Comparison of ENCODE assay signal across 8 cellular contexts in genomic region chr5:175718401-175719108, GRCh38.
DNase-seq lines count a peak whose midpoint lies in the region; ATAC-seq and TF ChIP-seq lines count a peak whose summit lies in the region.

No MANE protein-coding gene starts in this region.

- TF ChIP-seq CTCF in LNCaP clone FGC (IDR thresholded peaks at IDR 0.05; ENCODE audit: control insufficient read depth, extremely low read depth, insufficient read depth) (peak; percentile 78), cardiac fibroblast (IDR thresholded peaks at IDR 0.05; ENCODE audit: low read depth, low read length) (peak; percentile 38), testis (IDR thresholded peaks at IDR 0.05) (peak; percentile 62 to 80 (median 65))

- H3K36me3 ChIP-seq in testis (ENCODE audit: low read depth, missing control alignments), result no peaks in the 10 kb centered on the region

- no peak overlapping the region for H3K27ac ChIP-seq in testis

- H3K4me3 ChIP-seq in LNCaP clone FGC (ENCODE audit: low read depth, low read length) (no peak overlapping the region), cardiac fibroblast (replicated peaks in 1 of 2; ENCODE audit: low read depth in 2 of 2, low read length in 2 of 2) (no peak overlapping the region), testis (no peak overlapping the region)

- WGBS in testis, 2 donors, result 37 to 40% methylated on average over 8 of the region's 8 CpGs

- H3K27me3 ChIP-seq in testis, result no peaks in the 10 kb centered on the region

- H3K4me1 ChIP-seq in testis, result no peaks in the 10 kb centered on the region

- no peak for TF ChIP-seq POLR2A in testis (IDR thresholded peaks at IDR 0.05)

- ATAC-seq in GM19452 (IDR thresholded peaks at IDR 0.05; ENCODE audit: unreplicated experiment), result no peak

- peak; percentile 28 for DNase-seq in COLO829 (ENCODE audit: low spot score)
- DNase-seq in LNCaP clone FGC (ENCODE audit: low read depth), result peak; percentile 8
- DNase-seq in activated CD4-positive, CD25-positive, alpha-beta regulatory T cell (lab: John Stamatoyannopoulos, UW), result peak; percentile 3 to 65 (median 42)
- peak; percentile 27 to 38 for DNase-seq in cardiac fibroblast (ENCODE audit: low read depth in 2 of 2)
- peak; percentile 46 for DNase-seq in mucosa of gallbladder (ENCODE audit: low spot score)
- peak; percentile 84 for DNase-seq in testis
- no peak for DNase-seq in NCI-H128 (lab: John Stamatoyannopoulos, UW; ENCODE audit: unreplicated experiment)

- intact Hi-C loops in testis (cut with DNase I; ENCODE audit: low total_unique reads), result no loop called here

- H3K9me3 ChIP-seq in testis, result no peaks in the 10 kb centered on the region
